Comparison of ENCODE assay signal across 9 cellular contexts in genomic region chr9:121317737-121318630, GRCh38. TPM values are rescaled to one million over a fixed set of nuclear protein-coding genes. Genes with fewer than 3 reads are reported as not detected.
DNase-seq lines count a peak whose midpoint lies in the region; ATAC-seq and TF ChIP-seq lines count a peak whose summit lies in the region.
"Had no signal": no experiment of that assay in that cellular context is flagged by ENCODE, and none has a peak within 500 bp of the region (broad histone marks: within the 10 kb centered on the region; RNA-seq: fewer than 3 reads in every experiment).

No MANE protein-coding gene starts in this region.

- DNase-seq in RWPE1 (ENCODE audit: low spot score) (no peak), esophagus squamous epithelium (lab: John Stamatoyannopoulos, UW) (no peak), substantia nigra (lab: John Stamatoyannopoulos, UW) (peak in 20 of 49 donors; percentile 9 to 56 (median 31)), HK-2 (ENCODE audit: unreplicated experiment) (no peak)
- no peak for DNase-seq in effector CD8-positive, alpha-beta T cell (lab: John Stamatoyannopoulos, UW)
- DNase-seq: NCI-H226 had no signal

- POLR2A ChIA-PET in RWPE1 (lab: Yijun Ruan, JAX; ENCODE audit: low non-redundant PET) = no interaction called here

- H3K4me1 ChIP-seq in esophagus squamous epithelium = peaks cover 6 to 90% (median 46%) of the 10 kb centered on the region in 3 donors
- peaks cover 50% of the 10 kb centered on the region for H3K4me1 ChIP-seq in muscle layer of colon (ENCODE audit: insufficient read depth, low read length)

- no peak for TF ChIP-seq POLR2A in esophagus squamous epithelium (IDR thresholded peaks at IDR 0.05)

- H3K9me3 ChIP-seq in esophagus squamous epithelium (no peaks in the 10 kb centered on the region), muscle layer of colon (ENCODE audit: low read length) (no peaks in the 10 kb centered on the region)

- H3K27ac ChIP-seq in RWPE1 = peak overlapping the region; percentile 50
- peak overlapping the region in 3 of 4 donors; percentile 82 to 95 (median 92) for H3K27ac ChIP-seq in esophagus squamous epithelium
- H3K27ac ChIP-seq in muscle layer of colon (ENCODE audit: low read depth, low read length) = peak overlapping the region; percentile 75
- peak overlapping the region; percentile 64 for H3K27ac ChIP-seq in substantia nigra (ENCODE audit: low read depth, low read length, poor library complexity, severe bottlenecking)

- intact Hi-C loops in esophagus squamous epithelium (cut with DNase I) = no loop called here

- H3K4me3 ChIP-seq in esophagus squamous epithelium (no peak overlapping the region), muscle layer of colon (ENCODE audit: low read depth in 1 of 2, low read length in 2 of 2) (no peak overlapping the region)

- ATAC-seq in HG03280 (IDR thresholded peaks at IDR 0.05; ENCODE audit: unreplicated experiment) (no peak), HG02852 (IDR thresholded peaks at IDR 0.05; ENCODE audit: unreplicated experiment) (no peak)

- TF ChIP-seq CTCF in RWPE1 (conservative IDR thresholded peaks at IDR 0.05; ENCODE audit: low read depth) (no peak), esophagus squamous epithelium (IDR thresholded peaks at IDR 0.05) (no peak)

- 43 to 50% methylated on average over 2 to 4 of the region's 6 CpGs for WGBS in esophagus squamous epithelium, 2 donors

- H3K36me3 ChIP-seq in esophagus squamous epithelium (peaks cover 18 to 96% (median 42%) of the 10 kb centered on the region in 3 donors), muscle layer of colon (ENCODE audit: insufficient read depth, low read length) (peaks cover 78% of the 10 kb centered on the region)

- H3K9ac ChIP-seq in muscle layer of colon (ENCODE audit: low read length) = peak overlapping the region; percentile 25

- H3K27me3 ChIP-seq in esophagus squamous epithelium (no peaks in the 10 kb centered on the region), muscle layer of colon (ENCODE audit: control insufficient read depth in 1 of 2, insufficient read depth in 2 of 2, low read length in 2 of 2) (no peaks in the 10 kb centered on the region)

- CTCF ChIA-PET in RWPE1 (lab: Yijun Ruan, JAX) = interaction anchor here (0.7 to 3.2 kb wide), 5 partner anchors 51 to 100 kb away, joined by 3 to 101 read pairs (median 3); no protein-coding TSS in a partner anchor

RNA-seq across cellular contexts. Expression of gene GSN, which starts 50.0 kb away (rescaled TPM):
- total RNA-seq in esophagus squamous epithelium = 1,000 to 10,000 TPM in 2 of 4 donors, 100 to 1,000 TPM in 2; 287 to 1,151 (median 926) TPM

RNA-seq across cellular contexts. Expression of gene STOM, which starts 52.1 kb away (rescaled TPM):
- 100 to 1,000 TPM in 2 of 4 donors, 10 to 100 TPM in 2; 43.7 to 169 (median 119) TPM for total RNA-seq in esophagus squamous epithelium
